Comparison of ENCODE assay signal across 16 cellular contexts in the genomic region with DNA sequence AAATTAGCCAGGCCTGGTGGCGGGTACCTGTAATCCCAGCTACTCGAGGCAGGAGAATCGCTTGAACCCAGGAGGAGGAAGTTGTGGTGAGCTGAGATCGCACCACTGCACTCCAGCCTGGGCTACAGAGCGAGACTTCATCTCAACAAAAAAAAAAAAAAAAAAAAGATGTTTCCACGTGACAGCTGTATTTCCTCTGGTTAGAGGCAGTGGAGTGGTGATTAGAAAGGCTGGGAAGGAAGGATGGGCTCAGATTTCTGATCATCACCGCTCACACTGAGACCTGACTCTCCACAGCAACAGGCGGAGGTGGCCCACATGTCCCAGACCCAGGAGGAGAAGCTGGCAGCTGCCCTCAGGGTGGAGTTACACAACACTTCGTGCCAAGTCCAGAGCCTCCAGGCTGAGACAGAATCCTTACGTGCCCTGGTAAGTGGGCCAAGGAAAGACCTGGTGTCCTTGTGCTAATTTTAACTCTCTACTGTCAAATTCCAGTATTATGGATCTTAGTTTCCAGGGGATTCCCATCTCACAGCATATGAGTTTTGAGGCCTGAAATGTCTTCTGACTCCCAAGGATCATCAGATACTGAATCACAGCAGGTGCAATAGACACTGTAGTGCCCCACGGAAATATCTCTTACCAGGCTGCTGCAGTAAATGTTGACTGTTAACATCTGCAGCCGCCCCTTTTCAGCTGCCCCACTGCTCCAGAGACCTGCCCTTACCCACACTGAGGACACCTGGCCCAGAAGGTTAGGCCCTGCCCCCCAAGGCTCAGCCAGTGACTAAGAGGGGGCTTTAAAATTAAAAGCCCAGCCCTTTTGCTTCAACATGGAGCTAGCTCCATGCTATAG.
A peak's percentile ranks its signal among the peaks of the same experiment; 100 is the strongest.
DNase-seq lines count a peak whose midpoint lies in the region; ATAC-seq, FAIRE-seq and TF ChIP-seq lines count a peak whose summit lies in the region.
"Had no signal": no experiment of that assay in that cellular context is flagged by ENCODE, and none has a peak within 500 bp of the region (broad histone marks: within the 10 kb centered on the region; RNA-seq: fewer than 3 reads in every experiment).

No MANE protein-coding gene starts in this region.

- CTCF ChIA-PET in activated CD8-positive, alpha-beta memory T cell treated with anti-CD3 and anti-CD28 coated beads, Interleukin-2, amount 10 ng/mL, durations not matched to agents 7 days and 5 days (lab: Charles Lee), result interaction anchor here (1.0 to 3.1 kb wide), 5 partner anchors 10 to 43 kb away, joined by 3 to 12 read pairs (median 6); no protein-coding TSS in a partner anchor

- peak overlapping the region; percentile 5 for H3K27ac Mint-ChIP-seq in activated CD8-positive, alpha-beta memory T cell treated with anti-CD3 and anti-CD28 coated beads, Interleukin-2, amount 10 ng/mL, durations not matched to agents 7 days and 5 days
- H3K27ac Mint-ChIP-seq: activated T-cell treated with anti-CD3 and anti-CD28 coated beads, Interleukin-2, amount 50 U/mL, for 24 hours had no signal

- H3K27ac ChIP-seq in spleen, result peak overlapping the region in 5 of 8 donors; percentile 36 to 74 (median 66)
- peak overlapping the region in 1 of 2 donors; percentile 19 for H3K27ac ChIP-seq in small intestine (ENCODE audit: low read depth in 1 of 2, low read length in 1 of 2)
- no peak overlapping the region for H3K27ac ChIP-seq in upper lobe of left lung
- H3K27ac ChIP-seq: brain microvascular endothelial cell, neutrophil, thoracic aorta had no signal

- H3K9me3 Mint-ChIP-seq in activated CD8-positive, alpha-beta memory T cell treated with anti-CD3 and anti-CD28 coated beads, Interleukin-2, amount 10 ng/mL, durations not matched to agents 7 days and 5 days (ENCODE audit: low read depth), result no peaks in the 10 kb centered on the region
- H3K9me3 Mint-ChIP-seq: activated T-cell treated with anti-CD3 and anti-CD28 coated beads, Interleukin-2, amount 50 U/mL, for 24 hours had no signal

- ATAC-seq in activated CD8-positive, alpha-beta memory T cell treated with anti-CD3 and anti-CD28 coated beads, Interleukin-2, amount 10 ng/mL, durations not matched to agents 7 days and 5 days, result peak; percentile 40
- peak; percentile 30 for ATAC-seq in HG03039 (IDR thresholded peaks at IDR 0.05; ENCODE audit: unreplicated experiment)
- ATAC-seq in upper lobe of left lung (ENCODE audit: low FRiP score in 2 of 2), result no peak
- ATAC-seq: esophagus mucosa, K562 had no signal

- no peaks in the 10 kb centered on the region for H3K27me3 ChIP-seq in spleen (replicated peaks in 1 of 7)
- H3K27me3 ChIP-seq in small intestine (ENCODE audit: control insufficient read depth in 2 of 2, insufficient read depth in 2 of 2, low read length in 2 of 2), result no peaks in the 10 kb centered on the region
- no peaks in the 10 kb centered on the region for H3K27me3 ChIP-seq in upper lobe of left lung
- H3K27me3 ChIP-seq: brain microvascular endothelial cell had no signal

- H3K36me3 Mint-ChIP-seq in activated CD8-positive, alpha-beta memory T cell treated with anti-CD3 and anti-CD28 coated beads, Interleukin-2, amount 10 ng/mL, durations not matched to agents 7 days and 5 days, result no peaks in the 10 kb centered on the region

- DNase-seq in activated CD8-positive, alpha-beta memory T cell treated with anti-CD3 and anti-CD28 coated beads, Interleukin-2, amount 10 ng/mL, durations not matched to agents 7 days and 5 days, result no peak
- DNase-seq in activated CD8-positive, alpha-beta memory T cell treated with anti-CD3 and anti-CD28 coated beads, Interleukin-2, amount 50 U/mL, for 4 hours, result no peak
- DNase-seq in SHP77 treated with DMSO at 0.1 percent for 48 hours (lab: John Stamatoyannopoulos, UW) (peak; percentile 12), spleen (no peak), activated gamma-delta T cell treated with Interleukin-2 at 50 U/mL for 16 hours (no peak), small intestine (no peak), upper lobe of left lung (no peak)
- DNase-seq: ACHN; activated T-cell treated with anti-CD3 and anti-CD28 coated beads, Interleukin-2, amount 50 U/mL, for 24 hours; brain microvascular endothelial cell; T-helper 9 cell had no signal

- H3K36me3 ChIP-seq in spleen (no peaks in the 10 kb centered on the region), small intestine (ENCODE audit: control insufficient read depth in 2 of 2, insufficient read depth in 2 of 2, low read length in 2 of 2) (peaks cover 0 to 3% of the 10 kb centered on the region in 2 donors), upper lobe of left lung (no peaks in the 10 kb centered on the region)
- H3K36me3 ChIP-seq: brain microvascular endothelial cell, neutrophil, thoracic aorta had no signal

- H3K4me3 ChIP-seq in spleen (peak overlapping the region in 1 of 8 donors; percentile 12), small intestine (ENCODE audit: low read depth in 1 of 2, low read length in 2 of 2) (no peak overlapping the region), upper lobe of left lung (no peak overlapping the region)
- H3K4me3 ChIP-seq: K562, thoracic aorta had no signal

- no peak for FAIRE-seq in small intestine (lab: Jason Lieb, UNC)
- FAIRE-seq: K562 had no signal

- H3K9me3 ChIP-seq in spleen, result no peaks in the 10 kb centered on the region
- no peaks in the 10 kb centered on the region for H3K9me3 ChIP-seq in small intestine (ENCODE audit: control insufficient read depth, low read depth)
- no peaks in the 10 kb centered on the region for H3K9me3 ChIP-seq in upper lobe of left lung
- H3K9me3 ChIP-seq: neutrophil, thoracic aorta had no signal

- 36 to 45% (median 38%) methylated on average over 10 to 12 of the region's 12 CpGs for WGBS in spleen, 5 donors
- WGBS in small intestine, 3 donors, result 54 to 77% (median 65%) methylated on average over 12 of the region's 12 CpGs
- 63 to 79% methylated on average over 10 to 12 of the region's 12 CpGs for WGBS in upper lobe of left lung, 2 donors

- intact Hi-C loops in spleen (cut with DNase I; ENCODE audit: low total_unique reads), result no loop called here

- TF ChIP-seq CTCF in spleen (IDR thresholded peaks at IDR 0.05 in 8 of 11, conservative IDR thresholded peaks at IDR 0.05 in 3 of 11) (peak in 3 of 11 experiments; percentile 17 to 44 (median 21)), upper lobe of left lung (IDR thresholded peaks at IDR 0.05) (no peak)

- TF ChIP-seq POLR2A in spleen (IDR thresholded peaks at IDR 0.05) (no peak), upper lobe of left lung (IDR thresholded peaks at IDR 0.05) (no peak)

- no peak overlapping the region for H3K4me3 Mint-ChIP-seq in activated CD8-positive, alpha-beta memory T cell treated with anti-CD3 and anti-CD28 coated beads, Interleukin-2, amount 10 ng/mL, durations not matched to agents 7 days and 5 days
- H3K4me3 Mint-ChIP-seq: activated T-cell treated with anti-CD3 and anti-CD28 coated beads, Interleukin-2, amount 50 U/mL, for 24 hours had no signal

- H3K4me1 ChIP-seq in spleen, result peaks cover 4 to 67% (median 45%) of the 10 kb centered on the region in 6 donors
- H3K4me1 ChIP-seq in small intestine (ENCODE audit: control insufficient read depth in 2 of 2, insufficient read depth in 1 of 2, low read depth in 1 of 2, low read length in 1 of 2), result peaks cover 2 to 5% of the 10 kb centered on the region in 2 donors
- H3K4me1 ChIP-seq in upper lobe of left lung, result peaks cover 0 to 13% (median 7%) of the 10 kb centered on the region in 4 donors

- peaks cover 32% of the 10 kb centered on the region for H3K4me1 Mint-ChIP-seq in activated CD8-positive, alpha-beta memory T cell treated with anti-CD3 and anti-CD28 coated beads, Interleukin-2, amount 10 ng/mL, durations not matched to agents 7 days and 5 days

- H3K27me3 Mint-ChIP-seq in activated CD8-positive, alpha-beta memory T cell treated with anti-CD3 and anti-CD28 coated beads, Interleukin-2, amount 10 ng/mL, durations not matched to agents 7 days and 5 days, result no peaks in the 10 kb centered on the region
- H3K27me3 Mint-ChIP-seq: activated T-cell treated with anti-CD3 and anti-CD28 coated beads, Interleukin-2, amount 50 U/mL, for 24 hours had no signal

- TF ChIP-seq EP300 in upper lobe of left lung (IDR thresholded peaks at IDR 0.05), result no peak

Comparison
In these comparisons a context has a peak if more than half of its experiments do, and no peak if none do; other contexts are left out.
1. ATAC-seq: peak in activated CD8-positive, alpha-beta memory T cell treated with anti-CD3 and anti-CD28 coated beads, Interleukin-2, amount 10 ng/mL, durations not matched to agents 7 days and 5 days (single experiment) and HG03039 (single experiment); none in upper lobe of left lung (0 of 2).
2. H3K27ac ChIP-seq: peak in spleen (5 of 8); none in upper lobe of left lung (0 of 4).